In the genomic region with DNA sequence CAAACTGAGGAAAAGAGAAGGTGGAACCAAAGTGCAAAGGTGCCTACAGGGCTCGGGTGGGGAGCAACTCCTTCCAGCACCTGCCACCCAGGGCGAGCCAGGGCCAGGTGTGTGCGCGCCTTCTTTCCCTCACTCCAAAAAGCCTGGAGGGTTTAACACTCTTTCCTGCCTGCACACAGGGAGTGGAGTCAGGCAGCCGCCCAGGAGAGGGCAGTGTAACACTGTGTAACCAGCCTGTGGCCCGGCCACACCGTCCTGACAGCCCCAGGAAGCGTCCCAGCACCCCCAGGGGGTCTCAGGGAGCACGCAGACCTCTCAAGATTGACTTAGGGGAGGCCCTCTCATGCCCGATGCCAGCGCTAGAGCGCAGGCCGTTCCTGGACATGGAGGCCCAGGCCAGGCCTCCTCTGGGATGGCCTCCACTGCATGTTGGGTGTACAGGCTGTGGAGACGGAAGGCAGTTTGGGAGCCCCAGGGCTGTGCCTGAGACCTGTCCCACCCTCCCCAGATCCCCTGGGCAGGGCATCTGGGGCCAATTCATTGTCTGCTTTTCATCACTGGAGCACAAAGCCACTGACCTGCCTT, we compare ENCODE assay signal across 8 cellular contexts. TPM values are rescaled to one million over a fixed set of nuclear protein-coding genes. Genes with fewer than 3 reads are reported as not detected.
A peak's percentile ranks its signal among the peaks of the same experiment; 100 is the strongest.
DNase-seq lines count a peak whose midpoint lies in the region; FAIRE-seq and TF ChIP-seq lines count a peak whose summit lies in the region.

No MANE protein-coding gene starts in this region.

- DNase-seq in GM18507 (ENCODE audit: extremely low spot score, insufficient read length, low read depth) (peak; percentile 58), HTR-8/SVneo (ENCODE audit: insufficient read length, low spot score) (peak; percentile 71), choroid plexus epithelial cell (ENCODE audit: low read depth) (peak; percentile 73), lung microvascular endothelial cell (ENCODE audit: low read depth in 2 of 2) (peak; percentile 48 to 57), coronary artery (ENCODE audit: low spot score) (no peak), mesenteric fat pad (ENCODE audit: low spot score) (no peak)

- H3K9me3 ChIP-seq in BLaER1: no peaks in the 10 kb centered on the region
- H3K9me3 ChIP-seq in OCI-LY3 (ENCODE audit: insufficient read depth, low read length): no peaks in the 10 kb centered on the region

- H2AFZ ChIP-seq in OCI-LY3 (ENCODE audit: low read depth, low read length): no peak overlapping the region

- H3K9ac ChIP-seq in BLaER1 (peak overlapping the region; percentile 51; the same call in 1 of the 2 replicates), OCI-LY3 (ENCODE audit: low read length) (no peak overlapping the region)

- H3K4me3 ChIP-seq in BLaER1 (no peak overlapping the region; the same call in 1 of the 2 replicates), OCI-LY3 (ENCODE audit: low read length) (no peak overlapping the region), choroid plexus epithelial cell (ENCODE audit: low read depth, low read length) (no peak overlapping the region), coronary artery (no peak overlapping the region)

- H3K36me3 ChIP-seq in BLaER1 (peaks cover 44% of the 10 kb centered on the region), OCI-LY3 (replicated peaks; ENCODE audit: low read depth, low read length) (peaks cover 7% of the 10 kb centered on the region)

- peak; percentile 64 for TF ChIP-seq CTCF in OCI-LY3 (IDR thresholded peaks at IDR 0.05; ENCODE audit: low read depth, low read length)
- TF ChIP-seq CTCF in choroid plexus epithelial cell (conservative IDR thresholded peaks at IDR 0.05; ENCODE audit: low read depth, low read length): peak; percentile 87
- TF ChIP-seq CTCF in coronary artery (IDR thresholded peaks at IDR 0.05): no peak

- H4K20me1 ChIP-seq in BLaER1: peaks cover 62% of the 10 kb centered on the region
- H4K20me1 ChIP-seq in OCI-LY3 (ENCODE audit: insufficient read depth, low read length): peaks cover 20% of the 10 kb centered on the region

- H3K4me1 ChIP-seq in BLaER1: peaks cover 52% of the 10 kb centered on the region
- H3K4me1 ChIP-seq in OCI-LY3 (ENCODE audit: low read length): no peaks in the 10 kb centered on the region

- H3K27ac ChIP-seq in BLaER1 (peak overlapping the region; percentile 19), OCI-LY3 (ENCODE audit: low read length) (no peak overlapping the region), coronary artery (no peak overlapping the region)

- H3K79me2 ChIP-seq in OCI-LY3 (ENCODE audit: low read length): no peaks in the 10 kb centered on the region

- FAIRE-seq in GM18507 (lab: Jason Lieb, UNC) (no peak), HTR-8/SVneo (lab: Jason Lieb, UNC) (no peak)

- H3K4me2 ChIP-seq in BLaER1 (peak overlapping the region; percentile 83), OCI-LY3 (ENCODE audit: low read length) (no peak overlapping the region)

- H3K27me3 ChIP-seq in BLaER1: no peaks in the 10 kb centered on the region
- no peaks in the 10 kb centered on the region for H3K27me3 ChIP-seq in OCI-LY3 (ENCODE audit: low read depth, low read length)

RNA-seq across cellular contexts. Expression of gene BRI3, which starts 13.4 kb away (rescaled TPM):
- total RNA-seq in lung microvascular endothelial cell (47.5 and 68.5 TPM in 2 replicates), mesenteric fat pad (355 TPM)

RNA-seq across cellular contexts. Expression of gene TECPR1, which starts 42.9 kb away (rescaled TPM):
- total RNA-seq in lung microvascular endothelial cell: 55.4 and 64.7 TPM in 2 replicates
- total RNA-seq in mesenteric fat pad: 25.5 TPM

Comparison
In these comparisons a context has a peak if more than half of its experiments do, and no peak if none do; other contexts are left out.
1. DNase-seq: peak in GM18507 (single experiment), HTR-8/SVneo (single experiment), choroid plexus epithelial cell (single experiment) and lung microvascular endothelial cell (2 of 2); none in coronary artery (single experiment) and mesenteric fat pad (single experiment).